9 cellular contexts compared by ENCODE assay signal in genomic region chr4:7830747-7831146, GRCh38.
DNase-seq lines count a peak whose midpoint lies in the region; ATAC-seq and TF ChIP-seq lines count a peak whose summit lies in the region.
"Had no signal": no experiment of that assay in that cellular context is flagged by ENCODE, and none has a peak within 500 bp of the region (broad histone marks: within the 10 kb centered on the region; RNA-seq: fewer than 3 reads in every experiment).

No MANE protein-coding gene starts in this region.

- peak overlapping the region; percentile 79 to 81 for H3K27ac ChIP-seq in ascending aorta
- H3K27ac ChIP-seq in lower lobe of right lung, result peak overlapping the region; percentile 12
- peak overlapping the region; percentile 68 to 69 for H3K27ac ChIP-seq in tibial artery

- peaks cover 0 to 20% of the 10 kb centered on the region in 2 donors for H3K9me3 Mint-ChIP-seq in activated naive CD4-positive, alpha-beta T cell treated with anti-CD3 and anti-CD28 coated beads, Interleukin-2, amount 50 U/mL, for 72 hours

- H3K36me3 Mint-ChIP-seq in activated naive CD4-positive, alpha-beta T cell treated with anti-CD3 and anti-CD28 coated beads, Interleukin-2, amount 50 U/mL, for 72 hours, result peaks cover 24 to 76% of the 10 kb centered on the region in 2 donors

- H3K27me3 ChIP-seq in ascending aorta (no peaks in the 10 kb centered on the region), lower lobe of right lung (ENCODE audit: low read depth) (no peaks in the 10 kb centered on the region), tibial artery (no peaks in the 10 kb centered on the region)

- TF ChIP-seq CTCF in ascending aorta (IDR thresholded peaks at IDR 0.05), result no peak
- TF ChIP-seq CTCF in lower lobe of right lung (IDR thresholded peaks at IDR 0.05), result no peak
- TF ChIP-seq CTCF in tibial artery (IDR thresholded peaks at IDR 0.05), result no peak

- no peak for DNase-seq in activated naive CD4-positive, alpha-beta T cell treated with anti-CD3 and anti-CD28 coated beads, Interleukin-2, amount 50 U/mL, for 72 hours (ENCODE audit: low spot score in 2 of 2)
- DNase-seq in activated naive CD4-positive, alpha-beta T cell treated with anti-CD3 and anti-CD28 coated beads, Interleukin-2, amount 50 U/mL, for 16 hours, result no peak
- DNase-seq in ascending aorta (ENCODE audit: low spot score in 2 of 2), result no peak
- DNase-seq in lower lobe of right lung, result no peak
- DNase-seq in tibial artery, result no peak
- no peak for DNase-seq in NK-92 treated with Interleukin-12 subunit alpha and Interleukin-12 subunit beta, amount 100 ng/mL, for 24 hours (lab: John Stamatoyannopoulos, UW)
- DNase-seq in amygdala (lab: John Stamatoyannopoulos, UW), result no peak
- DNase-seq: DMS79 treated with DMSO at 0.1 percent for 48 hours had no signal

- peaks cover 4 to 10% of the 10 kb centered on the region in 2 donors for H3K4me1 ChIP-seq in ascending aorta
- H3K4me1 ChIP-seq in lower lobe of right lung, result peaks cover 19% of the 10 kb centered on the region
- peaks cover 0 to 46% (median 21%) of the 10 kb centered on the region in 4 donors for H3K4me1 ChIP-seq in tibial artery

- no peak for ATAC-seq in activated naive CD4-positive, alpha-beta T cell treated with anti-CD3 and anti-CD28 coated beads, Interleukin-2, amount 50 U/mL, for 72 hours
- ATAC-seq in lower lobe of right lung (no peak), GM21423 (IDR thresholded peaks at IDR 0.05; ENCODE audit: unreplicated experiment) (no peak)

- H3K27ac Mint-ChIP-seq in activated naive CD4-positive, alpha-beta T cell treated with anti-CD3 and anti-CD28 coated beads, Interleukin-2, amount 50 U/mL, for 72 hours, result peak overlapping the region; percentile 7 to 38

- H3K9me3 ChIP-seq in ascending aorta (no peaks in the 10 kb centered on the region), lower lobe of right lung (no peaks in the 10 kb centered on the region), tibial artery (no peaks in the 10 kb centered on the region)

- H3K36me3 ChIP-seq in ascending aorta (peaks cover 0 to 8% of the 10 kb centered on the region in 2 donors), lower lobe of right lung (peaks cover 4% of the 10 kb centered on the region), tibial artery (no peaks in the 10 kb centered on the region)

- H3K4me3 ChIP-seq in ascending aorta, result no peak overlapping the region
- no peak overlapping the region for H3K4me3 ChIP-seq in lower lobe of right lung
- peak overlapping the region; percentile 5 to 27 for H3K4me3 ChIP-seq in tibial artery

- intact Hi-C loops in ascending aorta (cut with DNase I) (no loop called here), lower lobe of right lung (cut with DNase I) (no loop called here), tibial artery (cut with DNase I; ENCODE audit: low total_unique reads) (no loop called here)

Comparison
In these comparisons a context has a peak if more than half of its experiments do, and no peak if none do; other contexts are left out.
1. H3K27ac ChIP-seq: peak in every context shown above with its lines; median percentile 80 in ascending aorta; 68 in tibial artery; 12 in lower lobe of right lung.
2. H3K4me3 ChIP-seq: peak in tibial artery (2 of 2); none in ascending aorta (0 of 2) and lower lobe of right lung (single experiment).